Comparison of ENCODE assay signal across 1 cellular context in the genomic region with DNA sequence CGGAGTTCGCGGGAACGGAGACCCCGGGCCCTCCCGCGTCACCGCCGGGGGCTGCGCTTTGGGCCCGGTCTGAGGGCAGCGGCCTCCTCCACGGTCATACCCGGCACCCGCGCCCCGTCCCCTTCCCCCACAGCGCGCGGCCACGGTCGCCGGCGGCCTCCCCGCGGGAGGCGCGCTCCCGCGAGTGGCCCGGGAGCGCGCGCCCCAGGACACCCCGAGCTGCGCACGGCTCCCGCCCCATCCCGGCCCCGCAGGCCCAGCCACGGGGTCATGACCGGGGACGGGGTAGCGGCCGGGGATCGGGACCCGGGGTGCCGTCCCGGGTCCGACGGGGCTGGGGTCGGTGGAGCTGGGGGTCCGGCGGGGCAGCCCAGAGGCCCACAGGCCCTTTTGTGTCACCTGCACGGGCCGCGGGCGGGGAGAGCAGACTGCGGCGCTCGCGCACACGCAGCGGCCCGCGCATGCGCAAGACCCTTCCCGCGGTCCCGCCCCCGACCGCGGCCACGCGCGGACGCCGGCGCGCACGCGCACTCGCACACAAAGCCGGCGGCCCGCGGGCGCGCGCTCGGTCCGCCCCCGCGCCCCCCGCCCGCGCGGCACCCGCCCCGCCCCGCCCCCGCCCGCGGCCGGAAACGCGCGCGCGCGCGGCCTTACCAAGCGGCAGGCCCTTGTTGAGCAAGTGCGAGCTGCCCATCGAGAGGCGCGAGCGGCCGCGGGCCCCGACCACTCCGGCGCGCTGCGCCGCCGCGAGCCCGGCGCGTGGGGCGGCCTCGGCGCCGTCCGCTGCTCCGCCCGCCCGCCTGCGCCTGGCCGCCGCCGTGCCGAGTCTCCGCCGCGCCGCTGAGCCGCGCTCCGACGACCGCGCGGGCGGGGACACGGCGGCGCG.
TF ChIP-seq lines count a peak whose summit lies in the region.

TSS of gene CTBP1 (minus strand) at position 869 of the 886 bp plus-strand sequence. CDS start 7,799 bp downstream, outside the sequence.

TF ChIP-seq in K562, 482 proteins besides CTCF, POLR2A, EP300 and RAD21 (continued from another document and continues in another):
- TF ChIP-seq, protein P1, sequence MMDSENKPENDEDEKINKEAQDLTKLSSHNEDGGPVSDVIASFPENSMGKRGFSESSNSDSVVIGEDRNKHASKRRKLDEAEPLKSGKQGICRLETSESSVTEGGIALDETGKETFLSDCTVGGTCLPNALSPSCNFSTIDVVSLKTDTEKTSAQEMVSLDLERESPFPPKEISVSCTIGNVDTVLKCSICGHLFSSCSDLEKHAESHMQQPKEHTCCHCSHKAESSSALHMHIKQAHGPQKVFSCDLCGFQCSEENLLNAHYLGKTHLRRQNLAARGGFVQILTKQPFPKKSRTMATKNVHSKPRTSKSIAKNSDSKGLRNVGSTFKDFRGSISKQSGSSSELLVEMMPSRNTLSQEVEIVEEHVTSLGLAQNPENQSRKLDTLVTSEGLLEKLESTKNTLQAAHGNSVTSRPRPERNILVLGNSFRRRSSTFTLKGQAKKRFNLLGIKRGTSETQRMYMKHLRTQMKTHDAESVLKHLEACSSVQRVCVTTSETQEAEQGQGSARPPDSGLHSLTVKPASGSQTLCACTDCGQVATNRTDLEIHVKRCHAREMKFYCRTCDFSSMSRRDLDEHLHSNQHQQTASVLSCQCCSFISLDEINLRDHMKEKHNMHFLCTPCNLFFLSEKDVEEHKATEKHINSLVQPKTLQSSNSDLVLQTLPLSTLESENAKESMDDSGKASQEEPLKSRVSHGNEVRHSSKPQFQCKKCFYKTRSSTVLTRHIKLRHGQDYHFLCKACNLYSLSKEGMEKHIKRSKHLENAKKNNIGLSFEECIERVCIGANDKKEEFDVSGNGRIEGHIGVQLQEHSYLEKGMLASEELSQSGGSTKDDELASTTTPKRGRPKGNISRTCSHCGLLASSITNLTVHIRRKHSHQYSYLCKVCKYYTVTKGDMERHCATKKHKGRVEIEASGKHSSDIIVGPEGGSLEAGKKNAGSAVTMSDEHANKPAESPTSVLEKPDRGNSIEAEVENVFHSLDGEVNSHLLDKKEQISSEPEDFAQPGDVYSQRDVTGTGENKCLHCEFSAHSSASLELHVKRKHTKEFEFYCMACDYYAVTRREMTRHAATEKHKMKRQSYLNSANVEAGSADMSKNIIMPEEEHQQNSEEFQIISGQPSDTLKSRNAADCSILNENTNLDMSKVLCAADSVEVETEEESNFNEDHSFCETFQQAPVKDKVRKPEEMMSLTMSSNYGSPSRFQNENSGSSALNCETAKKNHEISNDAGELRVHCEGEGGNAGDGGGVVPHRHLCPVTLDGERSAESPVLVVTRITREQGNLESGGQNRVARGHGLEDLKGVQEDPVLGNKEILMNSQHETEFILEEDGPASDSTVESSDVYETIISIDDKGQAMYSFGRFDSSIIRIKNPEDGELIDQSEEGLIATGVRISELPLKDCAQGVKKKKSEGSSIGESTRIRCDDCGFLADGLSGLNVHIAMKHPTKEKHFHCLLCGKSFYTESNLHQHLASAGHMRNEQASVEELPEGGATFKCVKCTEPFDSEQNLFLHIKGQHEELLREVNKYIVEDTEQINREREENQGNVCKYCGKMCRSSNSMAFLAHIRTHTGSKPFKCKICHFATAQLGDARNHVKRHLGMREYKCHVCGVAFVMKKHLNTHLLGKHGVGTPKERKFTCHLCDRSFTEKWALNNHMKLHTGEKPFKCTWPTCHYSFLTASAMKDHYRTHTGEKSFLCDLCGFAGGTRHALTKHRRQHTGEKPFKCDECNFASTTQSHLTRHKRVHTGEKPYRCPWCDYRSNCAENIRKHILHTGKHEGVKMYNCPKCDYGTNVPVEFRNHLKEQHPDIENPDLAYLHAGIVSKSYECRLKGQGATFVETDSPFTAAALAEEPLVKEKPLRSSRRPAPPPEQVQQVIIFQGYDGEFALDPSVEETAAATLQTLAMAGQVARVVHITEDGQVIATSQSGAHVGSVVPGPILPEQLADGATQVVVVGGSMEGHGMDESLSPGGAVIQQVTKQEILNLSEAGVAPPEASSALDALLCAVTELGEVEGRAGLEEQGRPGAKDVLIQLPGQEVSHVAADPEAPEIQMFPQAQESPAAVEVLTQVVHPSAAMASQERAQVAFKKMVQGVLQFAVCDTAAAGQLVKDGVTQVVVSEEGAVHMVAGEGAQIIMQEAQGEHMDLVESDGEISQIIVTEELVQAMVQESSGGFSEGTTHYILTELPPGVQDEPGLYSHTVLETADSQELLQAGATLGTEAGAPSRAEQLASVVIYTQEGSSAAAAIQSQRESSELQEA (IDR thresholded peaks at IDR 0.05; ENCODE audit: low read depth): no peak
- TF ChIP-seq ZNF436 (CRISPR knock-in tag; IDR thresholded peaks at IDR 0.05): no peak
- TF ChIP-seq ZNF165 (CRISPR knock-in tag; IDR thresholded peaks at IDR 0.05; ENCODE audit: borderline replicate concordance): no peak
- no peak for TF ChIP-seq ZNF384 (IDR thresholded peaks at IDR 0.05; ENCODE audit: low read depth, low read length)
- no peak for TF ChIP-seq ZNF143 (CRISPR knock-in tag; IDR thresholded peaks at IDR 0.05)
- peak; percentile 75; the same call in 1 of the 2 replicates for TF ChIP-seq ZNF584 (CRISPR knock-in tag; IDR thresholded peaks at IDR 0.05; ENCODE audit: low read depth)
- TF ChIP-seq E2F6 (IDR thresholded peaks at IDR 0.05; ENCODE audit: borderline replicate concordance in 1 of 2, extremely low read depth in 1 of 2, insufficient read depth in 1 of 2, insufficient read length in 1 of 2, low read depth in 1 of 2, low read length in 1 of 2, poor library complexity in 1 of 2, severe bottlenecking in 1 of 2): no peak
- TF ChIP-seq ZNF224 (CRISPR knock-in tag; IDR thresholded peaks at IDR 0.05): no peak
- TF ChIP-seq KLF1 (tag; IDR thresholded peaks at IDR 0.05): 0 out of 2 replicates have a peak, but pooled peaks have one; percentile 46
- TF ChIP-seq NUFIP1 (IDR thresholded peaks at IDR 0.05; ENCODE audit: partially characterized antibody): no peak
- TF ChIP-seq, protein P2, sequence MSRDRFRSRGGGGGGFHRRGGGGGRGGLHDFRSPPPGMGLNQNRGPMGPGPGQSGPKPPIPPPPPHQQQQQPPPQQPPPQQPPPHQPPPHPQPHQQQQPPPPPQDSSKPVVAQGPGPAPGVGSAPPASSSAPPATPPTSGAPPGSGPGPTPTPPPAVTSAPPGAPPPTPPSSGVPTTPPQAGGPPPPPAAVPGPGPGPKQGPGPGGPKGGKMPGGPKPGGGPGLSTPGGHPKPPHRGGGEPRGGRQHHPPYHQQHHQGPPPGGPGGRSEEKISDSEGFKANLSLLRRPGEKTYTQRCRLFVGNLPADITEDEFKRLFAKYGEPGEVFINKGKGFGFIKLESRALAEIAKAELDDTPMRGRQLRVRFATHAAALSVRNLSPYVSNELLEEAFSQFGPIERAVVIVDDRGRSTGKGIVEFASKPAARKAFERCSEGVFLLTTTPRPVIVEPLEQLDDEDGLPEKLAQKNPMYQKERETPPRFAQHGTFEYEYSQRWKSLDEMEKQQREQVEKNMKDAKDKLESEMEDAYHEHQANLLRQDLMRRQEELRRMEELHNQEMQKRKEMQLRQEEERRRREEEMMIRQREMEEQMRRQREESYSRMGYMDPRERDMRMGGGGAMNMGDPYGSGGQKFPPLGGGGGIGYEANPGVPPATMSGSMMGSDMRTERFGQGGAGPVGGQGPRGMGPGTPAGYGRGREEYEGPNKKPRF (IDR thresholded peaks at IDR 0.05; ENCODE audit: low read depth, low read length): no peak
- TF ChIP-seq TCF7 (IDR thresholded peaks at IDR 0.05; ENCODE audit: borderline replicate concordance): no peak
- no peak for TF ChIP-seq ZBTB49 (CRISPR knock-in tag; IDR thresholded peaks at IDR 0.05; ENCODE audit: borderline replicate concordance)
- no peak for TF ChIP-seq THRAP3 (IDR thresholded peaks at IDR 0.05; ENCODE audit: borderline replicate concordance)
- no peak for TF ChIP-seq TCF7L2 (IDR thresholded peaks at IDR 0.05; ENCODE audit: low read depth, low read length)
- TF ChIP-seq MTA2 (IDR thresholded peaks at IDR 0.05; ENCODE audit: low read depth): no peak
- TF ChIP-seq, protein P3, sequence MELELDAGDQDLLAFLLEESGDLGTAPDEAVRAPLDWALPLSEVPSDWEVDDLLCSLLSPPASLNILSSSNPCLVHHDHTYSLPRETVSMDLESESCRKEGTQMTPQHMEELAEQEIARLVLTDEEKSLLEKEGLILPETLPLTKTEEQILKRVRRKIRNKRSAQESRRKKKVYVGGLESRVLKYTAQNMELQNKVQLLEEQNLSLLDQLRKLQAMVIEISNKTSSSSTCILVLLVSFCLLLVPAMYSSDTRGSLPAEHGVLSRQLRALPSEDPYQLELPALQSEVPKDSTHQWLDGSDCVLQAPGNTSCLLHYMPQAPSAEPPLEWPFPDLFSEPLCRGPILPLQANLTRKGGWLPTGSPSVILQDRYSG (tag; conservative IDR thresholded peaks at IDR 0.05; ENCODE audit: low read depth): 0 out of 2 replicates have a peak, but pooled peaks have one; percentile 44
- TF ChIP-seq POLR2G (IDR thresholded peaks at IDR 0.05; ENCODE audit: low read depth, low read length): peak; percentile 76
- TF ChIP-seq NFE2 (IDR thresholded peaks at IDR 0.05; ENCODE audit: low read depth): no peak
- TF ChIP-seq GTF2F1 (IDR thresholded peaks at IDR 0.05; ENCODE audit: low read depth, low read length): no peak
- no peak; the same call in 1 of the 2 replicates for TF ChIP-seq KLF13 (tag; IDR thresholded peaks at IDR 0.05; ENCODE audit: borderline replicate concordance, low read depth)
- TF ChIP-seq ARID3B (CRISPR knock-in tag; IDR thresholded peaks at IDR 0.05; ENCODE audit: borderline replicate concordance): no peak
- no peak for TF ChIP-seq FOXA1 (IDR thresholded peaks at IDR 0.05; ENCODE audit: borderline replicate concordance)
- TF ChIP-seq PHB (CRISPR knock-in tag; IDR thresholded peaks at IDR 0.05): no peak
- TF ChIP-seq ZSCAN29 (IDR thresholded peaks at IDR 0.05): no peak
- TF ChIP-seq HCFC1 (IDR thresholded peaks at IDR 0.05; ENCODE audit: low read depth, low read length): no peak
- TF ChIP-seq, protein P4, sequence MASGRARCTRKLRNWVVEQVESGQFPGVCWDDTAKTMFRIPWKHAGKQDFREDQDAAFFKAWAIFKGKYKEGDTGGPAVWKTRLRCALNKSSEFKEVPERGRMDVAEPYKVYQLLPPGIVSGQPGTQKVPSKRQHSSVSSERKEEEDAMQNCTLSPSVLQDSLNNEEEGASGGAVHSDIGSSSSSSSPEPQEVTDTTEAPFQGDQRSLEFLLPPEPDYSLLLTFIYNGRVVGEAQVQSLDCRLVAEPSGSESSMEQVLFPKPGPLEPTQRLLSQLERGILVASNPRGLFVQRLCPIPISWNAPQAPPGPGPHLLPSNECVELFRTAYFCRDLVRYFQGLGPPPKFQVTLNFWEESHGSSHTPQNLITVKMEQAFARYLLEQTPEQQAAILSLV (tag; IDR thresholded peaks at IDR 0.05): no peak
- no peak for TF ChIP-seq FOXK1 (CRISPR knock-in tag; IDR thresholded peaks at IDR 0.05; ENCODE audit: borderline replicate concordance)
- TF ChIP-seq CAMTA2 (CRISPR knock-in tag; conservative IDR thresholded peaks at IDR 0.05): peak; percentile 70; the same call in 1 of the 2 replicates
- 0 out of 2 replicates have a peak, but pooled peaks have one; percentile 78 for TF ChIP-seq ZKSCAN8 (CRISPR knock-in tag; IDR thresholded peaks at IDR 0.05)
- no peak for TF ChIP-seq ESRRB (CRISPR knock-in tag; IDR thresholded peaks at IDR 0.05; ENCODE audit: borderline replicate concordance)
- no peak for TF ChIP-seq CBX1 (IDR thresholded peaks at IDR 0.05; ENCODE audit: low read depth)
- TF ChIP-seq ZNF830 (CRISPR knock-in tag; IDR thresholded peaks at IDR 0.05): no peak
- TF ChIP-seq NR4A1 (CRISPR knock-in tag; IDR thresholded peaks at IDR 0.05): no peak
- TF ChIP-seq NR4A1 (tag; IDR thresholded peaks at IDR 0.05): peak; percentile 89; the same call in 1 of the 2 replicates
- TF ChIP-seq ZNF354B (CRISPR knock-in tag; IDR thresholded peaks at IDR 0.05): no peak
- TF ChIP-seq HMGN3 (IDR thresholded peaks at IDR 0.05; ENCODE audit: borderline replicate concordance, extremely low read depth, insufficient read length, low read depth, low read length): peak; percentile 78
- TF ChIP-seq HNRNPH1 (optimal IDR thresholded peaks at IDR 0.05; ENCODE audit: low read depth, low read length): no peak
- TF ChIP-seq, protein P5, sequence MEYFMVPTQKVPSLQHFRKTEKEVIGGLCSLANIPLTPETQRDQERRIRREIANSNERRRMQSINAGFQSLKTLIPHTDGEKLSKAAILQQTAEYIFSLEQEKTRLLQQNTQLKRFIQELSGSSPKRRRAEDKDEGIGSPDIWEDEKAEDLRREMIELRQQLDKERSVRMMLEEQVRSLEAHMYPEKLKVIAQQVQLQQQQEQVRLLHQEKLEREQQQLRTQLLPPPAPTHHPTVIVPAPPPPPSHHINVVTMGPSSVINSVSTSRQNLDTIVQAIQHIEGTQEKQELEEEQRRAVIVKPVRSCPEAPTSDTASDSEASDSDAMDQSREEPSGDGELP (CRISPR knock-in tag; IDR thresholded peaks at IDR 0.05; ENCODE audit: borderline replicate concordance): no peak
